In genomic region chr18:58955738-58956137, GRCh38 we compare ENCODE assay signal across 1 cellular context.
TF ChIP-seq lines count a peak whose summit lies in the region.

No MANE protein-coding gene starts in this region.

TF ChIP-seq in IMR-90, 13 proteins besides CTCF, POLR2A, EP300 and RAD21 (continued from another document):
- TF ChIP-seq CEBPB (IDR thresholded peaks at IDR 0.05; ENCODE audit: low read depth, low read length): 0 out of 2 replicates have a peak, but pooled peaks have one; percentile 8
